Comparison of ENCODE assay signal across 23 cellular contexts in genomic region chr19:54433697-54434096, GRCh38. TPM values are rescaled to one million over a fixed set of nuclear protein-coding genes. Genes with fewer than 3 reads are reported as not detected.
DNase-seq lines count a peak whose midpoint lies in the region; FAIRE-seq and TF ChIP-seq lines count a peak whose summit lies in the region.
"Had no signal": no experiment of that assay in that cellular context is flagged by ENCODE, and none has a peak within 500 bp of the region (broad histone marks: within the 10 kb centered on the region; RNA-seq: fewer than 3 reads in every experiment).

No MANE protein-coding gene starts in this region.

- no peak overlapping the region for H3K14ac ChIP-seq in H1 (ENCODE audit: insufficient read length)

- TF ChIP-seq RAD21 in H1 (IDR thresholded peaks at IDR 0.05 in 1 of 2, conservative IDR thresholded peaks at IDR 0.05 in 1 of 2; ENCODE audit: low read depth in 2 of 2, low read length in 2 of 2): no peak

- no peak overlapping the region for H3K56ac ChIP-seq in H1 (replicated peaks; ENCODE audit: insufficient read length, low read depth, low read length)

- no peak for FAIRE-seq in H1 (lab: Jason Lieb, UNC)
- FAIRE-seq: D721Med, HTR-8/SVneo had no signal

- H3K4me1 Mint-ChIP-seq in Calu3 (ENCODE audit: low read depth, unreplicated experiment) (peaks cover 39% of the 10 kb centered on the region), nephron progenitor cell (peaks cover 51% of the 10 kb centered on the region)

- H2AFZ ChIP-seq in H1 (ENCODE audit: low read length): no peak overlapping the region
- no peak overlapping the region for H2AFZ ChIP-seq in osteoblast (ENCODE audit: low read length)

- no peak overlapping the region for H4K8ac ChIP-seq in H1 (ENCODE audit: extremely low read depth, insufficient read depth, low read length)

- H3K27ac ChIP-seq in adipose tissue (ENCODE audit: low read depth, low read length) (peak overlapping the region; percentile 46), H1 (ENCODE audit: low read depth, low read length) (no peak overlapping the region), osteoblast (ENCODE audit: low read depth, low read length) (no peak overlapping the region)
- H3K27ac ChIP-seq: BLaER1, HL-60, Peyer's patch had no signal

- POLR2A ChIA-PET in H1 (lab: Charles Lee; ENCODE audit: partially characterized antibody): interaction anchor here (0.9 to 13.5 kb wide), 9 partner anchors 13 to 43 kb away, joined by 3 to 133 read pairs (median 8); partner anchors contain the start of genes LENG8, LENG9 and TTYH1

- no peak overlapping the region for H2BK5ac ChIP-seq in H1 (ENCODE audit: low read depth, low read length)

- no peak overlapping the region for H2BK15ac ChIP-seq in H1 (ENCODE audit: low read length)

- H3K23me2 ChIP-seq in H1 (ENCODE audit: low read depth, low read length): peaks cover 4% of the 10 kb centered on the region

- CTCF ChIA-PET in Calu3 (lab: Charles Lee): interaction anchor here (2.0 kb wide), 1 partner anchor 15 kb away, joined by 7 read pairs; the partner anchor contains the start of gene LENG8
- CTCF ChIA-PET in H1 (lab: Charles Lee; ENCODE audit: partially characterized antibody): interaction anchor here (1.7 to 2.0 kb wide), 2 partner anchors 13 to 42 kb away, joined by 9 to 11 read pairs; no protein-coding TSS in a partner anchor

- H3K27ac Mint-ChIP-seq in Calu3 (ENCODE audit: unreplicated experiment): peak overlapping the region; percentile 24
- H3K27ac Mint-ChIP-seq in nephron progenitor cell: no peak overlapping the region

- no TSS peak for BruUV-seq in Calu3 (replicated peaks; lab: Mats Ljungman, UMichigan)

- H3K9ac ChIP-seq in H1 (replicated peaks in 1 of 4; ENCODE audit: extremely low read depth in 1 of 4, low read depth in 3 of 4, low read length in 3 of 4): no peak overlapping the region
- H3K9ac ChIP-seq: BLaER1 had no signal

- no peak overlapping the region for H2BK20ac ChIP-seq in H1 (ENCODE audit: low read length)

- H2AK5ac ChIP-seq in H1 (ENCODE audit: low read depth, low read length): no peak overlapping the region

- no peak overlapping the region for H4K5ac ChIP-seq in H1 (ENCODE audit: insufficient read length, low read depth, low read length)

- H3K4me3 Mint-ChIP-seq in Calu3 (ENCODE audit: low read depth, unreplicated experiment) (no peak overlapping the region), nephron progenitor cell (no peak overlapping the region)
- H3K4me3 Mint-ChIP-seq: H9, IgD-negative memory B cell had no signal

- intact Hi-C loops in Calu3 (cut with micrococcal nuclease; ENCODE audit: unreplicated experiment): no loop called here

- H3K9me3 ChIP-seq in H1 (ENCODE audit: insufficient read depth in 2 of 2, low read depth in 1 of 2, low read length in 1 of 2): no peaks in the 10 kb centered on the region
- no peaks in the 10 kb centered on the region for H3K9me3 ChIP-seq in osteoblast (ENCODE audit: low read depth, low read length)
- H3K9me3 ChIP-seq: BLaER1, Peyer's patch had no signal

- H3K36me3 ChIP-seq in H1 (ENCODE audit: control insufficient read depth in 2 of 4, insufficient read depth in 4 of 4, low read length in 3 of 4): peaks cover 0 to 6% (median 0%) of the 10 kb centered on the region in 4 experiments; a peak in 1 of 8 replicates
- H3K36me3 ChIP-seq in osteoblast (ENCODE audit: insufficient read depth, low read length): no peaks in the 10 kb centered on the region
- H3K36me3 ChIP-seq: Peyer's patch had no signal

- 91 to 97% (median 92%) methylated on average over 5 of the region's 5 CpGs for WGBS in adipose tissue, 3 donors
- 92% methylated on average over 5 of the region's 5 CpGs; no CpG with 5 or more reads in 1 of the 2 experiments for WGBS in H1 (ENCODE audit: extremely low coverage in 1 of 2, insufficient coverage in 1 of 2, insufficient read length in 1 of 2, insufficient replicate concordance in 2 of 2, low coverage in 1 of 2, low lambda C conversion rate in 2 of 2, missing lambda C conversion rate in 1 of 2), 2 experiments

- TF ChIP-seq POLR2A in H1 (IDR thresholded peaks at IDR 0.05; ENCODE audit: control extremely low read depth in 1 of 2, low read depth in 2 of 2, low read length in 2 of 2): peak in 1 of 2 experiments; percentile 20; a peak in 1 of 3 replicates

- peaks cover 11% of the 10 kb centered on the region for H3K27me3 Mint-ChIP-seq in Calu3 (ENCODE audit: unreplicated experiment)
- H3K27me3 Mint-ChIP-seq in nephron progenitor cell (ENCODE audit: low read depth, poor library complexity): peaks cover 3% of the 10 kb centered on the region

- peaks cover 14 to 18% of the 10 kb centered on the region in 2 experiments for H4K20me1 ChIP-seq in H1 (replicated peaks in 1 of 2; ENCODE audit: control insufficient read depth in 1 of 2, insufficient read depth in 2 of 2, low read length in 2 of 2)
- H4K20me1 ChIP-seq in osteoblast (ENCODE audit: insufficient read depth, low read length): peaks cover 19% of the 10 kb centered on the region

- no peak overlapping the region for H3K18ac ChIP-seq in H1 (ENCODE audit: extremely low read depth, low read length)

- peak overlapping the region; percentile 52; the same call in 1 of the 2 replicates for H2BK12ac ChIP-seq in H1 (ENCODE audit: low read depth, low read length)

- H3K36me3 Mint-ChIP-seq in Calu3 (ENCODE audit: insufficient read depth, unreplicated experiment): peaks cover 72% of the 10 kb centered on the region
- peaks cover 10% of the 10 kb centered on the region for H3K36me3 Mint-ChIP-seq in nephron progenitor cell (ENCODE audit: low read depth)
- H3K36me3 Mint-ChIP-seq: IgD-negative memory B cell had no signal

- no peak overlapping the region for H2BK120ac ChIP-seq in H1 (replicated peaks; ENCODE audit: low read depth, low read length)

- no peaks in the 10 kb centered on the region for H3K9me3 Mint-ChIP-seq in Calu3 (ENCODE audit: low read depth, unreplicated experiment)
- H3K9me3 Mint-ChIP-seq in nephron progenitor cell: no peaks in the 10 kb centered on the region
- H3K9me3 Mint-ChIP-seq: CD8-positive, alpha-beta memory T cell; H9; IgD-negative memory B cell had no signal

- TF ChIP-seq EP300 in H1 (IDR thresholded peaks at IDR 0.05; ENCODE audit: borderline replicate concordance in 1 of 2, low read depth in 2 of 2, low read length in 2 of 2): no peak

- no peaks in the 10 kb centered on the region for H3K79me2 ChIP-seq in H1 (ENCODE audit: control insufficient read depth in 1 of 2, insufficient read depth in 2 of 2, low read length in 2 of 2)
- H3K79me2 ChIP-seq in osteoblast (ENCODE audit: insufficient read depth, low read length): no peaks in the 10 kb centered on the region

- H3K27me3 ChIP-seq in H1 (replicated peaks in 1 of 4; ENCODE audit: control insufficient read depth in 3 of 4, extremely low read depth in 1 of 4, insufficient read depth in 3 of 4, low read length in 3 of 4) (no peaks in the 10 kb centered on the region; a peak in 2 of 7 replicates), osteoblast (ENCODE audit: insufficient read depth, low read length) (peaks cover 14% of the 10 kb centered on the region)
- H3K27me3 ChIP-seq: BLaER1, Peyer's patch had no signal

- peaks cover 3% of the 10 kb centered on the region; the same call in 1 of the 2 replicates for H3K79me1 ChIP-seq in H1 (ENCODE audit: low read depth, low read length)

- DNase-seq in Calu3 (no peak), H1 (ENCODE audit: low read depth in 1 of 2, low spot score in 2 of 2) (no peak), osteoblast (ENCODE audit: insufficient read length, low spot score, missing footprints) (peak; percentile 26), nephron progenitor cell (no peak), NCI-H524 (lab: John Stamatoyannopoulos, UW) (no peak), NCI-H146 treated with DMSO at 0.1 percent for 48 hours (lab: John Stamatoyannopoulos, UW; ENCODE audit: unreplicated experiment) (no peak)
- DNase-seq: CD8-positive, alpha-beta memory T cell; DMS79; H9; Kasumi-1; MM.1S; NCI-H1092 treated with DMSO at 0.1 percent for 48 hours; NCI-H146; NCI-H2081; NCI-H2171 treated with DMSO at 0.1 percent for 48 hours; NCI-H446 treated with DMSO at 0.1 percent for 48 hours; Peyer's patch had no signal

- no peak overlapping the region for H3K23ac ChIP-seq in H1 (ENCODE audit: insufficient read length)

- H3K4me2 ChIP-seq in H1 (ENCODE audit: insufficient read depth in 1 of 2, low read depth in 2 of 2, low read length in 2 of 2): no peak overlapping the region
- no peak overlapping the region for H3K4me2 ChIP-seq in osteoblast (ENCODE audit: insufficient read depth, low read length)
- H3K4me2 ChIP-seq: BLaER1 had no signal

- H4K91ac ChIP-seq in H1 (replicated peaks; ENCODE audit: insufficient read length, low read length): no peak overlapping the region

- no peak overlapping the region for H3K4ac ChIP-seq in H1 (replicated peaks; ENCODE audit: insufficient read length, low read depth, low read length)

- H3K4me1 ChIP-seq in H1 (replicated peaks in 1 of 4; ENCODE audit: control insufficient read depth in 3 of 4, insufficient read depth in 4 of 4, low read length in 3 of 4) (peaks cover 0 to 37% (median 20%) of the 10 kb centered on the region in 4 experiments; a peak in 6 of 7 replicates), osteoblast (ENCODE audit: insufficient read depth, low read length) (no peaks in the 10 kb centered on the region)

- no peak for TF ChIP-seq CTCF in Calu3 (IDR thresholded peaks at IDR 0.05; ENCODE audit: unreplicated experiment)
- no peak for TF ChIP-seq CTCF in H1 (IDR thresholded peaks at IDR 0.05; ENCODE audit: control extremely low read depth in 1 of 3, insufficient read depth in 1 of 3, low read depth in 1 of 3, low read length in 3 of 3)
- no peak for TF ChIP-seq CTCF in osteoblast (IDR thresholded peaks at IDR 0.05; ENCODE audit: extremely low read depth, low read depth, low read length)
- no peak for TF ChIP-seq CTCF in nephron progenitor cell (IDR thresholded peaks at IDR 0.05)

- H3K4me3 ChIP-seq in H1 (ENCODE audit: extremely low read depth in 1 of 4, insufficient read depth in 2 of 4, low read depth in 3 of 4, low read length in 4 of 4) (no peak overlapping the region), osteoblast (ENCODE audit: insufficient read depth, low read length) (no peak overlapping the region)
- H3K4me3 ChIP-seq: BLaER1, Peyer's patch had no signal

RNA-seq across cellular contexts. Expression of gene LENG8, which starts 15.3 kb away (rescaled TPM):
- 256 and 267 TPM in 2 replicates for total RNA-seq in Calu3 (2022)
- polyA plus RNA-seq in adipose tissue: 100 to 1,000 TPM; 139 to 155 (median 151) TPM
- total RNA-seq in H1 (2021; fragmentation: NEBNext Ultra II Directional; extraction: Animal tissue kit (Norgen Biotek cat#: 25700)): 108 TPM in 2 replicates
- 62.2 and 113 TPM in 2 replicates for polyA plus RNA-seq in H1 (2011; rRNA removed)
- 82.3 TPM for polyA plus RNA-seq in H1 (2011; cell fraction: cytosol; rRNA removed)
- 580 TPM for polyA plus RNA-seq in H1 (2011; cell fraction: nucleus; rRNA removed)
- polyA plus RNA-seq in H1 (2012, experiment 1 of 2): 100 to 168 TPM (median 138 TPM) in 4 replicates
- 126 TPM for polyA plus RNA-seq in H1 (2012, experiment 2 of 2)
- 120 TPM for polyA plus RNA-seq in H1 (2013, experiment 1 of 2)
- 103 TPM for polyA plus RNA-seq in H1 (2013, experiment 2 of 2)
- polyA minus RNA-seq in H1 (2011; rRNA and poly(A)+ RNA removed): 58.2 and 88.9 TPM in 2 replicates
- polyA minus RNA-seq in H1 (2011; cell fraction: cytosol; rRNA and poly(A)+ RNA removed): 42.4 TPM
- 91.6 TPM for polyA minus RNA-seq in H1 (2011; cell fraction: nucleus; rRNA and poly(A)+ RNA removed)
- total RNA-seq in osteoblast: 40.7 and 42.3 TPM in 2 replicates

RNA-seq across cellular contexts. Expression of gene TTYH1, which starts 18.4 kb away (rescaled TPM):
- total RNA-seq in Calu3 (2022) (2.9 and 3.9 TPM in 2 replicates), osteoblast (not detected in 2 replicates)
- polyA plus RNA-seq in adipose tissue (10 to 100 TPM in 1 of 3 donors, under 1 TPM in 2; 0.70 to 11.9 (median 0.79) TPM), H1 (2011; rRNA removed) (46.5 and 92.1 TPM in 2 replicates)
- total RNA-seq in H1 (2021; fragmentation: NEBNext Ultra II Directional; extraction: Animal tissue kit (Norgen Biotek cat#: 25700)): 24.3 and 26.7 TPM in 2 replicates
- polyA plus RNA-seq in H1 (2011; cell fraction: cytosol; rRNA removed): 41.6 TPM
- 72.1 TPM for polyA plus RNA-seq in H1 (2011; cell fraction: nucleus; rRNA removed)
- polyA plus RNA-seq in H1 (2012, experiment 1 of 2): 14.7 to 48.5 TPM (median 38.0 TPM) in 4 replicates
- polyA plus RNA-seq in H1 (2012, experiment 2 of 2): 32.8 TPM
- 51.0 TPM for polyA plus RNA-seq in H1 (2013, experiment 1 of 2)
- 53.6 TPM for polyA plus RNA-seq in H1 (2013, experiment 2 of 2)
- polyA minus RNA-seq in H1 (2011; rRNA and poly(A)+ RNA removed): 16.3 and 25.9 TPM in 2 replicates
- 27.7 TPM for polyA minus RNA-seq in H1 (2011; cell fraction: cytosol; rRNA and poly(A)+ RNA removed)
- polyA minus RNA-seq in H1 (2011; cell fraction: nucleus; rRNA and poly(A)+ RNA removed): 16.1 TPM
- polyA plus RNA-seq: CD8-positive, alpha-beta memory T cell had no signal

RNA-seq across cellular contexts. Expression of gene LENG9, which starts 29.9 kb away (rescaled TPM):
- total RNA-seq in Calu3 (2022): 14.7 and 16.4 TPM in 2 replicates
- 10 to 100 TPM in 1 of 3 donors, 1 to 10 TPM in 2; 5.7 to 19.7 (median 7.3) TPM for polyA plus RNA-seq in adipose tissue
- 3.9 and 4.0 TPM in 2 replicates for total RNA-seq in H1 (2021; fragmentation: NEBNext Ultra II Directional; extraction: Animal tissue kit (Norgen Biotek cat#: 25700))
- polyA plus RNA-seq in H1 (2011; rRNA removed): 1.6 and 2.6 TPM in 2 replicates
- 2.5 TPM for polyA plus RNA-seq in H1 (2011; cell fraction: cytosol; rRNA removed)
- polyA plus RNA-seq in H1 (2011; cell fraction: nucleus; rRNA removed): 2.5 TPM
- 2.4 to 5.0 TPM (median 3.8 TPM) in 4 replicates for polyA plus RNA-seq in H1 (2012, experiment 1 of 2)
- 2.3 TPM for polyA plus RNA-seq in H1 (2012, experiment 2 of 2)
- polyA plus RNA-seq in H1 (2013, experiment 1 of 2): 1.8 TPM
- 1.5 TPM for polyA plus RNA-seq in H1 (2013, experiment 2 of 2)
- 1.3 and 1.7 TPM in 2 replicates for polyA minus RNA-seq in H1 (2011; rRNA and poly(A)+ RNA removed)
- 3.4 TPM for polyA minus RNA-seq in H1 (2011; cell fraction: cytosol; rRNA and poly(A)+ RNA removed)
- polyA minus RNA-seq in H1 (2011; cell fraction: nucleus; rRNA and poly(A)+ RNA removed): 7.7 TPM
- 14.4 and 21.4 TPM in 2 replicates for total RNA-seq in osteoblast
- polyA plus RNA-seq: IgD-negative memory B cell had no signal

RNA-seq across cellular contexts. Expression of gene CDC42EP5, which starts 39.4 kb away (rescaled TPM):
- total RNA-seq in Calu3 (2022) (12.9 and 19.7 TPM in 2 replicates), osteoblast (18.8 and 20.3 TPM in 2 replicates)
- polyA plus RNA-seq in adipose tissue (10 to 100 TPM; 17.1 to 37.7 (median 20.8) TPM), H1 (2011; rRNA removed) (1.8 and 4.2 TPM in 2 replicates)
- total RNA-seq in H1 (2021; fragmentation: NEBNext Ultra II Directional; extraction: Animal tissue kit (Norgen Biotek cat#: 25700)): 2.1 and 4.8 TPM in 2 replicates
- polyA plus RNA-seq in H1 (2011; cell fraction: cytosol; rRNA removed): 3.5 TPM
- 2.8 TPM for polyA plus RNA-seq in H1 (2011; cell fraction: nucleus; rRNA removed)
- 1.8 to 4.6 TPM (median 2.9 TPM) in 4 replicates for polyA plus RNA-seq in H1 (2012, experiment 1 of 2)
- polyA plus RNA-seq in H1 (2012, experiment 2 of 2): 6.6 TPM
- 5.2 TPM for polyA plus RNA-seq in H1 (2013, experiment 1 of 2)
- polyA plus RNA-seq in H1 (2013, experiment 2 of 2): 6.3 TPM
- polyA minus RNA-seq in H1 (2011; rRNA and poly(A)+ RNA removed): 0.22 TPM in 1 of 2 replicates, not detected in the other
- polyA minus RNA-seq in H1 (2011; cell fraction: cytosol; rRNA and poly(A)+ RNA removed): 4.1 TPM
- 1.8 TPM for polyA minus RNA-seq in H1 (2011; cell fraction: nucleus; rRNA and poly(A)+ RNA removed)
- polyA plus RNA-seq: CD8-positive, alpha-beta memory T cell; IgD-negative memory B cell had no signal
